8 cellular contexts compared by ENCODE assay signal in genomic region chr9:20884985-20885593, GRCh38.
DNase-seq lines count a peak whose midpoint lies in the region; ATAC-seq and TF ChIP-seq lines count a peak whose summit lies in the region.

No MANE protein-coding gene starts in this region.

- H3K79me2 ChIP-seq in fibroblast of lung (ENCODE audit: control insufficient read depth, insufficient read depth, low read length): no peaks in the 10 kb centered on the region

- no peaks in the 10 kb centered on the region for H3K27me3 ChIP-seq in CD4-positive, CD25-positive, alpha-beta regulatory T cell (ENCODE audit: control insufficient read depth, insufficient read depth, low read length)
- H3K27me3 ChIP-seq in fibroblast of lung (ENCODE audit: control insufficient read depth, insufficient read depth, low read length) (no peaks in the 10 kb centered on the region), ovary (no peaks in the 10 kb centered on the region), upper lobe of left lung (no peaks in the 10 kb centered on the region)

- peak; percentile 53 to 73 for TF ChIP-seq CTCF in fibroblast of lung (conservative IDR thresholded peaks at IDR 0.05 in 1 of 2, IDR thresholded peaks at IDR 0.05 in 1 of 2; ENCODE audit: low read depth in 1 of 2, low read length in 2 of 2)
- TF ChIP-seq CTCF in ovary (IDR thresholded peaks at IDR 0.05): peak in 2 of 3 donors; percentile 20 to 24
- TF ChIP-seq CTCF in upper lobe of left lung (IDR thresholded peaks at IDR 0.05): peak in 5 of 6 experiments; percentile 26 to 47 (median 38)

- no peak overlapping the region for H2AFZ ChIP-seq in fibroblast of lung (ENCODE audit: low read length)

- peaks cover 14% of the 10 kb centered on the region for H3K36me3 ChIP-seq in CD4-positive, CD25-positive, alpha-beta regulatory T cell (ENCODE audit: control insufficient read depth, insufficient read depth, low read length)
- H3K36me3 ChIP-seq in fibroblast of lung (ENCODE audit: control insufficient read depth, insufficient read depth, low read length): no peaks in the 10 kb centered on the region
- no peaks in the 10 kb centered on the region for H3K36me3 ChIP-seq in ovary
- H3K36me3 ChIP-seq in upper lobe of left lung: peaks cover 0 to 7% (median 2%) of the 10 kb centered on the region in 4 donors

- no peaks in the 10 kb centered on the region for H3K4me1 ChIP-seq in CD4-positive, CD25-positive, alpha-beta regulatory T cell (ENCODE audit: control insufficient read depth, insufficient read depth, low read length, poor library complexity, severe bottlenecking)
- no peaks in the 10 kb centered on the region for H3K4me1 ChIP-seq in fibroblast of lung (ENCODE audit: control insufficient read depth, extremely low read depth, insufficient read depth, low read length)
- H3K4me1 ChIP-seq in ovary (ENCODE audit: insufficient read depth): no peaks in the 10 kb centered on the region
- H3K4me1 ChIP-seq in upper lobe of left lung: no peaks in the 10 kb centered on the region

- ATAC-seq in CD4-positive, CD25-positive, alpha-beta regulatory T cell (ENCODE audit: low read depth in 2 of 2): peak; percentile 52 to 61
- ATAC-seq in upper lobe of left lung (ENCODE audit: low FRiP score in 2 of 2): no peak
- no peak for ATAC-seq in GM18870 (IDR thresholded peaks at IDR 0.05; ENCODE audit: unreplicated experiment)

- TF ChIP-seq POLR2A in ovary (IDR thresholded peaks at IDR 0.05) (no peak), upper lobe of left lung (IDR thresholded peaks at IDR 0.05) (no peak)

- no peak overlapping the region for H3K9ac ChIP-seq in fibroblast of lung (ENCODE audit: insufficient read depth, low read length)

- no peak overlapping the region for H3K4me3 Mint-ChIP-seq in CD4-positive, CD25-positive, alpha-beta regulatory T cell

- no peak overlapping the region for H3K27ac Mint-ChIP-seq in CD4-positive, CD25-positive, alpha-beta regulatory T cell

- no peak overlapping the region for H3K4me3 ChIP-seq in CD4-positive, CD25-positive, alpha-beta regulatory T cell (ENCODE audit: low read depth, low read length)
- H3K4me3 ChIP-seq in fibroblast of lung (replicated peaks in 1 of 4; ENCODE audit: control extremely low read depth in 1 of 4, insufficient read depth in 1 of 4, low read depth in 3 of 4, low read length in 4 of 4) (no peak overlapping the region), ovary (no peak overlapping the region), upper lobe of left lung (no peak overlapping the region)

- TF ChIP-seq EP300 in ovary (IDR thresholded peaks at IDR 0.05) (no peak), upper lobe of left lung (IDR thresholded peaks at IDR 0.05) (no peak)

- peaks cover 0 to 3% (median 0%) of the 10 kb centered on the region in 7 donors for H3K9me3 Mint-ChIP-seq in CD4-positive, CD25-positive, alpha-beta regulatory T cell

- H3K27me3 Mint-ChIP-seq in CD4-positive, CD25-positive, alpha-beta regulatory T cell: no peaks in the 10 kb centered on the region

- DNase-seq in CD4-positive, CD25-positive, alpha-beta regulatory T cell: peak; percentile 23 to 75 (median 54)
- DNase-seq in HCEC 1CT (peak; percentile 62), NCI-H748 (lab: John Stamatoyannopoulos, UW; ENCODE audit: unreplicated experiment) (peak; percentile 56), fibroblast of lung (ENCODE audit: low read depth in 2 of 2) (peak; percentile 42 to 65), ovary (peak; percentile 32 to 65 (median 59)), upper lobe of left lung (peak in 1 of 2 donors; percentile 45)
- DNase-seq in activated CD8-positive, alpha-beta memory T cell treated with anti-CD3 and anti-CD28 coated beads, Interleukin-2, amount 50 U/mL, for 1 hour (ENCODE audit: extremely low read depth): peak; percentile 8

- H3K9me3 ChIP-seq in CD4-positive, CD25-positive, alpha-beta regulatory T cell (ENCODE audit: control insufficient read depth in 2 of 2, low read length in 2 of 2): no peaks in the 10 kb centered on the region
- H3K9me3 ChIP-seq in fibroblast of lung (ENCODE audit: control insufficient read depth, insufficient read depth, low read depth, low read length): no peaks in the 10 kb centered on the region
- no peaks in the 10 kb centered on the region for H3K9me3 ChIP-seq in ovary
- no peaks in the 10 kb centered on the region for H3K9me3 ChIP-seq in upper lobe of left lung

- intact Hi-C loops in ovary (cut with DNase I): loop anchor here in 1 of 4 donors (10.0 kb wide), 1 partner anchor 220 kb away; no protein-coding TSS in a partner anchor

- WGBS in ovary, 3 donors: 72 to 76% (median 74%) methylated on average over 5 of the region's 5 CpGs
- 68 to 69% methylated on average over 5 of the region's 5 CpGs for whole genome bisulfite sequencing in upper lobe of left lung, 2 donors

- H4K20me1 ChIP-seq in fibroblast of lung (ENCODE audit: control insufficient read depth, extremely low read depth, insufficient read depth, low read length): no peaks in the 10 kb centered on the region

- no peak overlapping the region for H3K27ac ChIP-seq in CD4-positive, CD25-positive, alpha-beta regulatory T cell (ENCODE audit: insufficient read depth, low read length, poor library complexity, severe bottlenecking)
- H3K27ac ChIP-seq in fibroblast of lung (ENCODE audit: insufficient read depth, low read length) (no peak overlapping the region), ovary (no peak overlapping the region), upper lobe of left lung (no peak overlapping the region)

- H3K36me3 Mint-ChIP-seq in CD4-positive, CD25-positive, alpha-beta regulatory T cell: peaks cover 18% of the 10 kb centered on the region

- H3K4me1 Mint-ChIP-seq in CD4-positive, CD25-positive, alpha-beta regulatory T cell: peaks cover 0 to 14% (median 7%) of the 10 kb centered on the region in 4 donors

- H3K4me2 ChIP-seq in fibroblast of lung (ENCODE audit: extremely low read depth, insufficient read depth, low read length): no peak overlapping the region

Comparison
In these comparisons a context has a peak if more than half of its experiments do, and no peak if none do; other contexts are left out.
1. ATAC-seq: peak in CD4-positive, CD25-positive, alpha-beta regulatory T cell (2 of 2); none in upper lobe of left lung (0 of 2) and GM18870 (single experiment).
2. Peak in every context shown above with its lines, with median percentiles within 50 percentile points of each other: CTCF ChIP-seq.